ENCODE assay signal across 19 cellular contexts in the genomic region with DNA sequence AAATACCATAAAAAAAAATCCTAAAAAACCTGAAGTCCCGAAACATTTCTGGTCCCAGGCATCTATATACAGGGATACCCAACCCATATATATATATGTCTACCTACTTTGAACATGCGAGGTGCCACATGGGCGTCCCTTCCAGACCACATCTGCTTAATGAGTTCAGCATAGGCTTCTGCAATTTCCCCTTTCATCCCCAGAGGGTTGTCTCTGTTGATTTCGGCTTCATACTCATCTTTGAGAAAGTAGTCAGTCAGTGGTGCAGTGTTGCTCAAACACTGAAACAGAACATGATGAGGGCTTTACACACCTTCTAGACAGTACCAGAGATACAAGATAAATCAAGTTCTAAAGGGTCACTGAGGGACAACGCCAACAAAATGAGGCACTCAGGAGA.
"Had no signal": no experiment of that assay in that cellular context is flagged by ENCODE, and none has a peak within 500 bp of the region (broad histone marks: within the 10 kb centered on the region; RNA-seq: fewer than 3 reads in every experiment).

No MANE protein-coding gene starts in this region.

- H3K79me2 ChIP-seq: parathyroid adenoma had no signal

- H3K9me3 Mint-ChIP-seq: memory B cell, natural killer cell had no signal

- H2AFZ ChIP-seq: parathyroid adenoma had no signal

- H3K27me3 Mint-ChIP-seq: memory B cell, progenitor cell of endocrine pancreas had no signal

- H3K27ac ChIP-seq: coronary artery, parathyroid adenoma, right lobe of liver, stomach, thyroid gland, vagina had no signal

- H3K4me1 ChIP-seq: parathyroid adenoma, right lobe of liver, stomach, thyroid gland, vagina had no signal

- H3K27me3 ChIP-seq: right lobe of liver, stomach, thyroid gland, vagina had no signal

- H3K9me3 ChIP-seq: right lobe of liver, stomach, thyroid gland, vagina had no signal

- H3K27ac Mint-ChIP-seq: memory B cell, natural killer cell, progenitor cell of endocrine pancreas had no signal

- H3K4me3 ChIP-seq: coronary artery, lung, right lobe of liver, stomach, thyroid gland, vagina had no signal

- ATAC-seq: natural killer cell, right lobe of liver had no signal

- H3K36me3 Mint-ChIP-seq: natural killer cell had no signal

- H3K9ac ChIP-seq: parathyroid adenoma had no signal

- DNase-seq: dermis blood vessel endothelial cell; effector memory CD4-positive, alpha-beta T cell; hypothalamus; natural killer cell; occipital lobe; right lobe of liver; small intestine; stimulated activated CD4-positive, alpha-beta T cell treated with anti-CD3 and anti-CD28 coated beads, Interleukin-15, amount 100 ng/mL, for 24 hours; stimulated activated CD4-positive, alpha-beta T cell treated with anti-CD3 and anti-CD28 coated beads, Interleukin-2, amount 100 ng/mL, for 48 hours; stimulated activated naive CD4-positive, alpha-beta T cell treated with Interleukin-2 at 50 U/mL for 16 hours; stomach; thyroid gland; trophoblast cell had no signal

- H3K4me3 Mint-ChIP-seq: memory B cell, natural killer cell had no signal
